ENCODE assay signal across 34 cellular contexts in the genomic region with DNA sequence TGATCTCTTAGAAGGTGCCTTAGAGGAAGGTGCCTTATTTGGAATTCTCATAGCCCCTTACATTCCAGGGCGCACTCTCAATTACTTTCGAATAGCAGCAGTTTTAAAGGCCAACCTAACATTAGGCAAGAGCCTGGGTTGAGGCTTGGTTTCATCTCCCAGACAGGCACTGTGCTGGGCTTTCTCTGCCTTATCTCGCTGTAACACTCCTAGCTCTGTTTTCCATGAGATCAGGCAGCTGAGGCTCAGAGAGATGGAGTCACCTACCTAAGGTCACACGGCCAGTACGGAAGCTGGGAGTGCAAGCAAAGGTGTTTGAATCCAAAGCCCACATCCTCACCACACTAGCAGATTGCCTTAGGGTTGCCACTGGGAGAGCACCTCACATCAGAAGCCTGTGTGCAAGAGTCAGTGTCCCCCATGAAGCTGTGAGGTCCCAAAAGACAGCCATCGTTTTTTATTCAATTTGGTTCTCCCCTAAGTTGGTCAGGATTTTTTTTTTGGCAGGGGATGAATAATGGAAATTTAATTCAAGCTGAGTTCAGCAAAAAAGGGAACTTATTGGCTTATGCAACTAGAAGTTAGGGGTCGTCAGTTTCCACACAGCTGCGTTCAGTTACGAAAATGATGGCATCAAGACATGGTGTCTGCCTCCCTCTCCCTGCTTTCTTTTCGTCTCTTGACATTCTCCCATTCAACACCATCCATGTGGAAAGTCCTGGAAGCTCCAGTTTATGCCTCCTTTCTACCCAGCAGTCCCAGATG.
DNase-seq lines count a peak whose midpoint lies in the region; ATAC-seq and TF ChIP-seq lines count a peak whose summit lies in the region.
"Had no signal": no experiment of that assay in that cellular context is flagged by ENCODE, and none has a peak within 500 bp of the region (broad histone marks: within the 10 kb centered on the region; RNA-seq: fewer than 3 reads in every experiment).

No MANE protein-coding gene starts in this region.

- H3K27ac ChIP-seq in neutrophil, result peak overlapping the region; percentile 47
- H3K27ac ChIP-seq: 22Rv1, coronary artery, foreskin keratinocyte, heart left ventricle, RWPE1, skin epidermis, thyroid gland had no signal

- peaks cover 11% of the 10 kb centered on the region for H3K36me3 ChIP-seq in neutrophil

- no peak overlapping the region for H3K27ac Mint-ChIP-seq in activated naive CD4-positive, alpha-beta T cell treated with anti-CD3 and anti-CD28 coated beads, Interleukin-2, amount 10 ng/mL, durations not matched to agents 7 days and 5 days
- H3K27ac Mint-ChIP-seq: activated CD4-positive, alpha-beta memory T cell treated with anti-CD3 and anti-CD28 coated beads, Interleukin-2, amount 10 ng/mL, durations not matched to agents 7 days and 5 days; CD8-positive, alpha-beta T cell; effector memory CD8-positive, alpha-beta T cell; natural killer cell treated with Interleukin-12 subunit alpha and Interleukin-12 subunit beta and Interleukin-15 and Interleukin-18, amount 100 ng/mL, for 72 hours; T-helper 2 cell treated with Interferon-gamma antibody and Interleukin-4, amounts not matched to agents 5 μg/mL and 100 μg/mL, for 36 hours had no signal

- H3K27me3 Mint-ChIP-seq in activated naive CD4-positive, alpha-beta T cell treated with anti-CD3 and anti-CD28 coated beads, Interleukin-2, amount 10 ng/mL, durations not matched to agents 7 days and 5 days, result no peaks in the 10 kb centered on the region
- H3K27me3 Mint-ChIP-seq: activated CD4-positive, alpha-beta memory T cell treated with anti-CD3 and anti-CD28 coated beads, Interleukin-2, amount 10 ng/mL, durations not matched to agents 7 days and 5 days; effector memory CD8-positive, alpha-beta T cell; natural killer cell treated with Interleukin-12 subunit alpha and Interleukin-12 subunit beta and Interleukin-15 and Interleukin-18, amount 100 ng/mL, for 72 hours had no signal

- H3K4me1 Mint-ChIP-seq in activated naive CD4-positive, alpha-beta T cell treated with anti-CD3 and anti-CD28 coated beads, Interleukin-2, amount 10 ng/mL, durations not matched to agents 7 days and 5 days, result no peaks in the 10 kb centered on the region
- H3K4me1 Mint-ChIP-seq: activated CD4-positive, alpha-beta memory T cell treated with anti-CD3 and anti-CD28 coated beads, Interleukin-2, amount 10 ng/mL, durations not matched to agents 7 days and 5 days had no signal

- no peaks in the 10 kb centered on the region for H3K9me3 ChIP-seq in neutrophil
- H3K9me3 ChIP-seq: heart left ventricle, mucosa of descending colon, SK-N-SH, thyroid gland had no signal

- CTCF ChIA-PET in activated naive CD4-positive, alpha-beta T cell treated with anti-CD3 and anti-CD28 coated beads, Interleukin-2, amount 10 ng/mL, durations not matched to agents 7 days and 5 days (lab: Charles Lee), result no interaction called here

- H3K27me3 ChIP-seq in neutrophil, result no peaks in the 10 kb centered on the region
- H3K27me3 ChIP-seq: foreskin keratinocyte, heart left ventricle, thyroid gland had no signal

- no peaks in the 10 kb centered on the region for H3K9me3 Mint-ChIP-seq in activated naive CD4-positive, alpha-beta T cell treated with anti-CD3 and anti-CD28 coated beads, Interleukin-2, amount 10 ng/mL, durations not matched to agents 7 days and 5 days
- H3K9me3 Mint-ChIP-seq: activated CD4-positive, alpha-beta memory T cell treated with anti-CD3 and anti-CD28 coated beads, Interleukin-2, amount 10 ng/mL, durations not matched to agents 7 days and 5 days; CD8-positive, alpha-beta T cell; effector memory CD8-positive, alpha-beta T cell; natural killer cell treated with Interleukin-12 subunit alpha and Interleukin-12 subunit beta and Interleukin-15 and Interleukin-18, amount 100 ng/mL, for 72 hours; T-helper 2 cell treated with Interferon-gamma antibody and Interleukin-4, amounts not matched to agents 5 μg/mL and 100 μg/mL, for 36 hours had no signal

- no peaks in the 10 kb centered on the region for H3K36me3 Mint-ChIP-seq in activated naive CD4-positive, alpha-beta T cell treated with anti-CD3 and anti-CD28 coated beads, Interleukin-2, amount 10 ng/mL, durations not matched to agents 7 days and 5 days
- H3K36me3 Mint-ChIP-seq: natural killer cell treated with Interleukin-12 subunit alpha and Interleukin-12 subunit beta and Interleukin-15 and Interleukin-18, amount 100 ng/mL, for 72 hours had no signal

- TF ChIP-seq CTCF in NB4 (IDR thresholded peaks at IDR 0.05; ENCODE audit: low read depth, low read length) (no peak), neutrophil (IDR thresholded peaks at IDR 0.05) (no peak)

- H3K4me1 ChIP-seq in neutrophil (ENCODE audit: control insufficient read depth in 1 of 2, insufficient read depth in 1 of 2, low read depth in 1 of 2, low read length in 1 of 2), result peaks cover 31 to 35% of the 10 kb centered on the region in 2 experiments

- no peak overlapping the region for H3K4me3 ChIP-seq in NB4 (ENCODE audit: low read depth, low read length)
- H3K4me3 ChIP-seq in neutrophil (ENCODE audit: low read depth in 1 of 2, low read length in 1 of 2), result no peak overlapping the region
- H3K4me3 ChIP-seq: coronary artery, heart left ventricle, mucosa of descending colon, skin epidermis, thyroid gland had no signal

- H3K4me3 Mint-ChIP-seq in activated naive CD4-positive, alpha-beta T cell treated with anti-CD3 and anti-CD28 coated beads, Interleukin-2, amount 10 ng/mL, durations not matched to agents 7 days and 5 days, result no peak overlapping the region
- H3K4me3 Mint-ChIP-seq: activated CD4-positive, alpha-beta memory T cell treated with anti-CD3 and anti-CD28 coated beads, Interleukin-2, amount 10 ng/mL, durations not matched to agents 7 days and 5 days; CD8-positive, alpha-beta T cell; effector memory CD8-positive, alpha-beta T cell; natural killer cell treated with Interleukin-12 subunit alpha and Interleukin-12 subunit beta and Interleukin-15 and Interleukin-18, amount 100 ng/mL, for 72 hours; T-helper 2 cell treated with Interferon-gamma antibody and Interleukin-4, amounts not matched to agents 5 μg/mL and 100 μg/mL, for 36 hours had no signal

- DNase-seq in SIG-M5 treated with dmso at 0.1 percent for 504 hours (lab: John Stamatoyannopoulos, UW; ENCODE audit: unreplicated experiment) (peak; percentile 66), SIG-M5 (lab: John Stamatoyannopoulos, UW) (no peak), NB4 (ENCODE audit: low read depth) (peak; percentile 71), UCSD-AML1 (lab: John Stamatoyannopoulos, UW; ENCODE audit: unreplicated experiment) (peak; percentile 25), NCI-H510A treated with DMSO at 0.1 percent for 48 hours (lab: John Stamatoyannopoulos, UW) (no peak)
- no peak for DNase-seq in activated naive CD4-positive, alpha-beta T cell treated with anti-CD3 and anti-CD28 coated beads, Interleukin-2, amount 10 ng/mL, durations not matched to agents 7 days and 5 days
- DNase-seq: activated CD4-positive, alpha-beta memory T cell treated with anti-CD3 and anti-CD28 coated beads, Interleukin-2, amount 10 ng/mL, durations not matched to agents 7 days and 5 days; activated CD4-positive, CD25-positive, alpha-beta regulatory T cell; activated CD8-positive, alpha-beta memory T cell treated with anti-CD3 and anti-CD28 coated beads, Interleukin-2, amount 50 U/mL, for 48 hours; activated naive CD4-positive, alpha-beta T cell treated with anti-CD3 and anti-CD28 coated beads, Interleukin-2, amount 50 U/mL, for 16 hours; anterior cingulate cortex; CD8-positive, alpha-beta T cell; DMS53; effector memory CD8-positive, alpha-beta T cell; foreskin keratinocyte; GDM1; HCEC 1CT; heart left ventricle; NCI-H1105; NCI-H1930; NCI-H526; SK-N-SH; stimulated activated naive CD8-positive, alpha-beta T cell treated with anti-CD3 and anti-CD28 coated beads, Interleukin-15, Interleukin-2, amounts not matched to agents 100 U/mL and 50 U/mL, for 24 hours; thyroid gland had no signal

- no peak for ATAC-seq in GM19452 (IDR thresholded peaks at IDR 0.05; ENCODE audit: unreplicated experiment)
- ATAC-seq: CD8-positive, alpha-beta T cell; effector memory CD8-positive, alpha-beta T cell; esophagus mucosa; foreskin keratinocyte; heart left ventricle; mucosa of descending colon; natural killer cell treated with Interleukin-12 subunit alpha and Interleukin-12 subunit beta and Interleukin-15 and Interleukin-18, amount 100 ng/mL, for 72 hours; stimulated activated naive CD8-positive, alpha-beta T cell treated with anti-CD3 and anti-CD28 coated beads, Interleukin-15, Interleukin-2, amounts not matched to agents 100 U/mL and 50 U/mL, for 24 hours had no signal

- TF ChIP-seq POLR2A in NB4 (IDR thresholded peaks at IDR 0.05; ENCODE audit: extremely low read depth, insufficient read length), result no peak

Comparison
In these comparisons a context has a peak if more than half of its experiments do, and no peak if none do; other contexts are left out.
1. DNase-seq: peak in SIG-M5 treated with dmso at 0.1 percent for 504 hours (single experiment), NB4 (single experiment) and UCSD-AML1 (single experiment); none in SIG-M5 (single experiment), activated naive CD4-positive, alpha-beta T cell treated with anti-CD3 and anti-CD28 coated beads, Interleukin-2, amount 10 ng/mL, durations not matched to agents 7 days and 5 days (single experiment) and NCI-H510A treated with DMSO at 0.1 percent for 48 hours (single experiment).